2 cellular contexts compared by ENCODE assay signal in genomic region chr10:79145517-79146470, GRCh38.
TF ChIP-seq lines count a peak whose summit lies in the region.

No MANE protein-coding gene starts in this region.

TF ChIP-seq in SK-N-SH, 30 proteins besides CTCF, POLR2A, EP300 and RAD21 (continued from another document):
- TF ChIP-seq ZBTB33 (IDR thresholded peaks at IDR 0.05; ENCODE audit: borderline replicate concordance, low read depth): no peak

TF ChIP-seq in SK-N-SH treated with all-trans-retinoic acid at 6 μM for 48 hours, 23 proteins besides CTCF, POLR2A, EP300 and RAD21 (continued from another document):
- no peak for TF ChIP-seq POU6F1 (CRISPR knock-in tag; IDR thresholded peaks at IDR 0.05; ENCODE audit: borderline replicate concordance, low read depth)
- TF ChIP-seq TSHZ2 (CRISPR knock-in tag; IDR thresholded peaks at IDR 0.05): no peak
- no peak for TF ChIP-seq BACH2 (CRISPR knock-in tag; IDR thresholded peaks at IDR 0.05; ENCODE audit: borderline replicate concordance)
- no peak for TF ChIP-seq ZNF70 (CRISPR knock-in tag; IDR thresholded peaks at IDR 0.05)
- TF ChIP-seq CREB5 (CRISPR knock-in tag; IDR thresholded peaks at IDR 0.05; ENCODE audit: low read depth): no peak
- no peak for TF ChIP-seq CSDC2 (CRISPR knock-in tag; IDR thresholded peaks at IDR 0.05)
- no peak for TF ChIP-seq ISL1 (CRISPR knock-in tag; IDR thresholded peaks at IDR 0.05)
- no peak for TF ChIP-seq GLIS3 (CRISPR knock-in tag; IDR thresholded peaks at IDR 0.05)
- no peak for TF ChIP-seq ZNF565 (CRISPR knock-in tag; conservative IDR thresholded peaks at IDR 0.05; ENCODE audit: low read depth)
- no peak for TF ChIP-seq ZFP3 (CRISPR knock-in tag; IDR thresholded peaks at IDR 0.05)
- no peak for TF ChIP-seq ZFP30 (CRISPR knock-in tag; IDR thresholded peaks at IDR 0.05)
- TF ChIP-seq OSR1 (CRISPR knock-in tag; IDR thresholded peaks at IDR 0.05): no peak
- no peak for TF ChIP-seq ESRRG (CRISPR knock-in tag; IDR thresholded peaks at IDR 0.05)
- no peak for TF ChIP-seq PPARA (CRISPR knock-in tag; IDR thresholded peaks at IDR 0.05; ENCODE audit: borderline replicate concordance)
